In the genomic region with DNA sequence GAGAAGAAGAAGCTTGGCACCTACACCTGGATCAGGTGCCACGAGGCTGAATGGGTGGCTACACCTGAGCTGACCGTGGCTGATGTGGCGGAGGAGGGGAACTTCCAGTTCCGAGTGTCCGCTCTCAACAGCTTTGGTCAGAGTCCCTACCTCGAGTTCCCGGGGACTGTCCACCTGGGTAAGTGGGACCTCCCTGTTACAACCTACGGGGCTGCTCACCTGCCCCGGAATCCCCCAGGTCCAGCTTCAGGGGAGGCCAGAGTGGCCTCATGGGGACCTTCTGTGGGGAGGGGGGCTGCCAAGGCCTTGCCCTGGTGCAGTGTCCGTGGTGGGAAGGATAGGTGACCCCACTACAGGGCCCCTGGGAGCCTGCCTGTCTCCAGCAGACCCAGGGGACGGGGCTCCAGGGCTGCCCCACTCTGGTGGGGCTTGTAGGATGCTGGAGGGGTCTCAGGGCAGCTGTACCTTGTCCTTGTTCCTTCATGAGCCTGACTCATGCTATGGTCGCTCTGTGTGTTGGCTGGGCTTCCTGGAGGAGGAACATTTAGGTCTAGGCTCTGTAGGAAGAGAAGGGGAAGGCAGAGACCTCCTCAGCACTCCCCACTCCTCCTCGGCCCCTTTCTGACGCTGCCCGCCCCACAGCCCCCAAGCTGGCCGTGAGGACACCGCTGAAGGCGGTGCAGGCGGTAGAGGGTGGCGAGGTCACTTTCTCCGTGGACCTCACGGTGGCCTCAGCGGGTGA, we compare ENCODE assay signal across 13 cellular contexts. TPM values are rescaled to one million over a fixed set of nuclear protein-coding genes. Genes with fewer than 3 reads are reported as not detected.
DNase-seq lines count a peak whose midpoint lies in the region; ATAC-seq and TF ChIP-seq lines count a peak whose summit lies in the region.
"Had no signal": no experiment of that assay in that cellular context is flagged by ENCODE, and none has a peak within 500 bp of the region (broad histone marks: within the 10 kb centered on the region; RNA-seq: fewer than 3 reads in every experiment).

No MANE protein-coding gene starts in this region.

- no peaks in the 10 kb centered on the region for H3K9me3 Mint-ChIP-seq in CD4-positive, alpha-beta T cell
- H3K9me3 Mint-ChIP-seq in activated T-helper 2 cell treated with anti-CD3 and anti-CD28 coated beads, Interferon-gamma antibody, Interleukin-2, Interleukin-4, amounts not matched to agents 10 μg/mL and 5 μg/mL and 100 μg/mL, durations not matched to agents 14 hours and 24 hours and 36 hours: no peaks in the 10 kb centered on the region
- no peaks in the 10 kb centered on the region for H3K9me3 Mint-ChIP-seq in nephron
- H3K9me3 Mint-ChIP-seq: activated T-helper 1 cell treated with anti-CD3 and anti-CD28 coated beads, Interleukin-12 subunit alpha, Interleukin-12 subunit beta, Interleukin-2, Interleukin-4 antibody, amounts not matched to agents 30 ng/mL and 10 ng/mL and 1 ng/mL, durations not matched to agents 14 hours and 24 hours and 36 hours had no signal

- peak overlapping the region; percentile 66 for H3K4me3 Mint-ChIP-seq in CD4-positive, alpha-beta T cell
- H3K4me3 Mint-ChIP-seq in activated T-helper 2 cell treated with anti-CD3 and anti-CD28 coated beads, Interferon-gamma antibody, Interleukin-2, Interleukin-4, amounts not matched to agents 10 μg/mL and 5 μg/mL and 100 μg/mL, durations not matched to agents 14 hours and 24 hours and 36 hours (ENCODE audit: low read depth): peak overlapping the region; percentile 71
- H3K4me3 Mint-ChIP-seq in nephron: peak overlapping the region; percentile 51 to 95 (median 55)

- intact Hi-C loops in A673 (cut with micrococcal nuclease; ENCODE audit: unreplicated experiment): no loop called here
- intact Hi-C loops in CD4-positive, alpha-beta T cell (cut with DNase I, micrococcal nuclease): loop anchor here (5.0 kb wide), 2 partner anchors 197 to 242 kb away; a partner anchor contains a TSS
- intact Hi-C loops in activated T-helper 2 cell treated with anti-CD3 and anti-CD28 coated beads, Interferon-gamma antibody, Interleukin-2, Interleukin-4, amounts not matched to agents 10 μg/mL and 5 μg/mL and 100 μg/mL, durations not matched to agents 14 hours and 24 hours and 36 hours (cut with micrococcal nuclease): no loop called here
- intact Hi-C loops in left lung (cut with DNase I): no loop called here

- no peak overlapping the region for H3K27ac ChIP-seq in A673 (ENCODE audit: low read depth, low read length, poor library complexity, severe bottlenecking)
- no peak overlapping the region for H3K27ac ChIP-seq in CD4-positive, alpha-beta T cell (ENCODE audit: low read depth, low read length)
- H3K27ac ChIP-seq in left lung: no peak overlapping the region
- H3K27ac ChIP-seq: WERI-Rb-1 had no signal

- H3K36me3 Mint-ChIP-seq in CD4-positive, alpha-beta T cell (ENCODE audit: low read depth): peaks cover 36% of the 10 kb centered on the region
- peaks cover 3% of the 10 kb centered on the region for H3K36me3 Mint-ChIP-seq in activated T-helper 2 cell treated with anti-CD3 and anti-CD28 coated beads, Interferon-gamma antibody, Interleukin-2, Interleukin-4, amounts not matched to agents 10 μg/mL and 5 μg/mL and 100 μg/mL, durations not matched to agents 14 hours and 24 hours and 36 hours (ENCODE audit: low read depth)
- H3K36me3 Mint-ChIP-seq in nephron (ENCODE audit: low read depth): peaks cover 20% of the 10 kb centered on the region

- no peak for DNase-seq in A673 (ENCODE audit: low spot score)
- no peak for DNase-seq in CD4-positive, alpha-beta T cell
- no peak for DNase-seq in activated T-helper 2 cell treated with anti-CD3 and anti-CD28 coated beads, Interferon-gamma antibody, Interleukin-2, Interleukin-4, amounts not matched to agents 10 μg/mL and 5 μg/mL and 100 μg/mL, durations not matched to agents 14 hours and 24 hours and 36 hours (ENCODE audit: low spot score)
- no peak for DNase-seq in NCI-H446 (lab: John Stamatoyannopoulos, UW)
- DNase-seq in left lung: no peak
- no peak for DNase-seq in stimulated activated naive CD4-positive, alpha-beta T cell treated with Interleukin-2 at 50 U/mL for 16 hours (lab: John Stamatoyannopoulos, UW)
- DNase-seq: amniotic stem cell, HCEC 1CT, KG1, NCI-H187 treated with DMSO at 0.1 percent for 48 hours, WERI-Rb-1 had no signal

- H3K4me1 ChIP-seq in A673 (ENCODE audit: insufficient read depth, low read length, poor library complexity, severe bottlenecking) (peaks cover 3% of the 10 kb centered on the region), left lung (peaks cover 0 to 16% of the 10 kb centered on the region in 2 donors)

- no peak overlapping the region for H3K27ac Mint-ChIP-seq in CD4-positive, alpha-beta T cell
- H3K27ac Mint-ChIP-seq in activated T-helper 2 cell treated with anti-CD3 and anti-CD28 coated beads, Interferon-gamma antibody, Interleukin-2, Interleukin-4, amounts not matched to agents 10 μg/mL and 5 μg/mL and 100 μg/mL, durations not matched to agents 14 hours and 24 hours and 36 hours: no peak overlapping the region
- no peak overlapping the region for H3K27ac Mint-ChIP-seq in nephron
- H3K27ac Mint-ChIP-seq: activated T-helper 1 cell treated with anti-CD3 and anti-CD28 coated beads, Interleukin-12 subunit alpha, Interleukin-12 subunit beta, Interleukin-2, Interleukin-4 antibody, amounts not matched to agents 30 ng/mL and 10 ng/mL and 1 ng/mL, durations not matched to agents 14 hours and 24 hours and 36 hours had no signal

- peaks cover 12% of the 10 kb centered on the region for H3K4me1 Mint-ChIP-seq in CD4-positive, alpha-beta T cell (ENCODE audit: low read depth)
- H3K4me1 Mint-ChIP-seq in activated T-helper 2 cell treated with anti-CD3 and anti-CD28 coated beads, Interferon-gamma antibody, Interleukin-2, Interleukin-4, amounts not matched to agents 10 μg/mL and 5 μg/mL and 100 μg/mL, durations not matched to agents 14 hours and 24 hours and 36 hours (ENCODE audit: low read depth): peaks cover 4% of the 10 kb centered on the region
- peaks cover 5% of the 10 kb centered on the region for H3K4me1 Mint-ChIP-seq in nephron

- no peak for ATAC-seq in CD4-positive, alpha-beta T cell (ENCODE audit: poor library complexity)
- ATAC-seq in left lung: no peak

- no peaks in the 10 kb centered on the region for H3K27me3 Mint-ChIP-seq in CD4-positive, alpha-beta T cell
- no peaks in the 10 kb centered on the region for H3K27me3 Mint-ChIP-seq in activated T-helper 2 cell treated with anti-CD3 and anti-CD28 coated beads, Interferon-gamma antibody, Interleukin-2, Interleukin-4, amounts not matched to agents 10 μg/mL and 5 μg/mL and 100 μg/mL, durations not matched to agents 14 hours and 24 hours and 36 hours (ENCODE audit: low read depth)
- H3K27me3 Mint-ChIP-seq in nephron (ENCODE audit: low read depth): no peaks in the 10 kb centered on the region

- TF ChIP-seq CTCF in A673 (conservative IDR thresholded peaks at IDR 0.05; ENCODE audit: low read depth, low read length) (no peak), nephron (IDR thresholded peaks at IDR 0.05; ENCODE audit: unreplicated experiment in 3 of 3) (no peak), left lung (IDR thresholded peaks at IDR 0.05) (no peak)
- TF ChIP-seq CTCF in CD4-positive, alpha-beta T cell (IDR thresholded peaks at IDR 0.05): no peak

- H3K4me3 ChIP-seq in A673 (ENCODE audit: low read depth, low read length, poor library complexity, severe bottlenecking) (peak overlapping the region; percentile 62), left lung (no peak overlapping the region)

- POLR2A ChIA-PET in A673 (lab: Charles Lee; ENCODE audit: low non-redundant PET): no interaction called here
- POLR2A ChIA-PET in CD4-positive, alpha-beta T cell (lab: Charles Lee): no interaction called here

- CTCF ChIA-PET in A673 (lab: Charles Lee): interaction anchor here (0.5 to 0.6 kb wide), 2 partner anchors 243 to 1154 kb away, joined by 5 to 11 read pairs; a partner anchor contains a TSS
- CTCF ChIA-PET in CD4-positive, alpha-beta T cell (lab: Charles Lee): no interaction called here

- H3K36me3 ChIP-seq in A673 (ENCODE audit: insufficient read depth, low read length, poor library complexity, severe bottlenecking) (peaks cover 13% of the 10 kb centered on the region), left lung (peaks cover 0 to 20% of the 10 kb centered on the region in 2 donors)
- H3K36me3 ChIP-seq: WERI-Rb-1 had no signal

- no peaks in the 10 kb centered on the region for H3K9me3 ChIP-seq in A673 (ENCODE audit: low read depth, low read length, poor library complexity, severe bottlenecking)
- no peaks in the 10 kb centered on the region for H3K9me3 ChIP-seq in CD4-positive, alpha-beta T cell (ENCODE audit: control insufficient read depth, low read length)
- no peaks in the 10 kb centered on the region for H3K9me3 ChIP-seq in left lung

- no TSS peak for BruUV-seq in A673 (replicated peaks; lab: Mats Ljungman, UMichigan)

- no peaks in the 10 kb centered on the region for H3K27me3 ChIP-seq in A673 (replicated peaks; ENCODE audit: insufficient read depth, low read depth, low read length, poor library complexity)
- H3K27me3 ChIP-seq in CD4-positive, alpha-beta T cell (ENCODE audit: control insufficient read depth, insufficient read depth, low read length): no peaks in the 10 kb centered on the region
- H3K27me3 ChIP-seq in left lung: peaks cover 0 to 14% of the 10 kb centered on the region in 2 donors

RNA-seq across cellular contexts. Expression of a gene that starts 7.2 kb away (rescaled TPM):
- total RNA-seq in A673 (2021) (37.7 and 41.2 TPM in 2 replicates), left lung (10 to 100 TPM; 20.3 to 21.2 TPM)
- total RNA-seq in CD4-positive, alpha-beta T cell: 10 to 100 TPM; 80.8 to 82.2 TPM
- total RNA-seq in activated T-helper 2 cell treated with anti-CD3 and anti-CD28 coated beads, Interferon-gamma antibody, Interleukin-2, Interleukin-4, amounts not matched to agents 10 μg/mL and 5 μg/mL and 100 μg/mL, durations not matched to agents 14 hours and 24 hours and 36 hours: 22.1 and 25.4 TPM in 2 replicates

RNA-seq across cellular contexts. Expression of a gene that starts 49.5 kb away (rescaled TPM):
- total RNA-seq in A673 (2021) (10.6 and 12.1 TPM in 2 replicates), left lung (10 to 100 TPM; 13.2 to 13.5 TPM)
- total RNA-seq in CD4-positive, alpha-beta T cell: 10 to 100 TPM; 19.7 to 19.9 TPM
- 7.6 and 7.9 TPM in 2 replicates for total RNA-seq in activated T-helper 2 cell treated with anti-CD3 and anti-CD28 coated beads, Interferon-gamma antibody, Interleukin-2, Interleukin-4, amounts not matched to agents 10 μg/mL and 5 μg/mL and 100 μg/mL, durations not matched to agents 14 hours and 24 hours and 36 hours

Comparison
In these comparisons a context has a peak if more than half of its experiments do, and no peak if none do; other contexts are left out.
1. intact Hi-C loops: an anchor here in CD4-positive, alpha-beta T cell (5.0 kb wide); none called in A673, activated T-helper 2 cell treated with anti-CD3 and anti-CD28 coated beads, Interferon-gamma antibody, Interleukin-2, Interleukin-4, amounts not matched to agents 10 μg/mL and 5 μg/mL and 100 μg/mL, durations not matched to agents 14 hours and 24 hours and 36 hours and left lung.